ENCODE assay signal across 7 cellular contexts in the genomic region with DNA sequence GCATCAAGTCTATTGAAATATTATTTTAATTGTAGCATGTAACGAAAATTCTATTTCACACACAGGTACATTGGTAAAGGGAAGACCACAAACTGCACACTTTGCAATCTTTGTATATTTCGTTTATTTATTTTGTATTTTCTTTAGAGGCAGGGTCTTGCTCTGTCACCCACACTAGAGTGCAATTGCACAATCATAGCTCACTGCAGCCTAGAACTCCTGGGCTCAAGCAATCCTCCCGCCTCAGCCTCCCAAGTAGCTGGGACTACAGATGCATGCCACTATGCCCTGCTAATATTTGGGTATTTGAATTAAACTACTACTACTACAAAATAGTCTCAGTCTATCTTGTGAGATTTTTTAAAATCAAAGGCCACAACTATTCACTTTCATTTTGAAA.
"Had no signal": no experiment of that assay in that cellular context is flagged by ENCODE, and none has a peak within 500 bp of the region (broad histone marks: within the 10 kb centered on the region; RNA-seq: fewer than 3 reads in every experiment).

No MANE protein-coding gene starts in this region.

- H3K27ac ChIP-seq: GM23248, HL-60 had no signal

- H3K36me3 Mint-ChIP-seq: IgD-negative memory B cell had no signal

- H3K4me3 Mint-ChIP-seq: H9, IgD-negative memory B cell had no signal

- H3K27ac Mint-ChIP-seq: H9, IgD-negative memory B cell had no signal

- H3K4me3 ChIP-seq: GM23248 had no signal

- DNase-seq: GM23248, GOT3, H9, HCEC 1CT, KG1 had no signal

- H2AFZ ChIP-seq: GM23248 had no signal

- H3K9ac ChIP-seq: GM23248 had no signal

- H3K27me3 Mint-ChIP-seq: IgD-negative memory B cell had no signal
